In genomic region chr10:117535752-117536358, GRCh38 we compare ENCODE assay signal across 20 cellular contexts. TPM values are rescaled to one million over a fixed set of nuclear protein-coding genes. Genes with fewer than 3 reads are reported as not detected.
A peak's percentile ranks its signal among the peaks of the same experiment; 100 is the strongest.
DNase-seq lines count a peak whose midpoint lies in the region; FAIRE-seq and TF ChIP-seq lines count a peak whose summit lies in the region.
"Had no signal": no experiment of that assay in that cellular context is flagged by ENCODE, and none has a peak within 500 bp of the region (broad histone marks: within the 10 kb centered on the region; RNA-seq: fewer than 3 reads in every experiment).

No MANE protein-coding gene starts in this region.

- TF ChIP-seq POLR2A in sigmoid colon (IDR thresholded peaks at IDR 0.05) = no peak

- H3K9me3 Mint-ChIP-seq in HFFc6 = no peaks in the 10 kb centered on the region
- H3K9me3 Mint-ChIP-seq: activated T-cell treated with anti-CD3 and anti-CD28 coated beads, Interleukin-2, amount 50 U/mL, for 4 hours had no signal

- intact Hi-C loops in sigmoid colon (cut with DNase I) = loop anchor here (2.0 to 10.0 kb wide), 3 partner anchors 94 to 705 kb away; partner anchors contain the start of gene RAB11FIP2

- FAIRE-seq in small intestine (lab: Jason Lieb, UNC) = no peak
- FAIRE-seq: colon, islet of Langerhans had no signal

- H3K4me3 ChIP-seq in AG09309 (ENCODE audit: control insufficient read depth, low read depth, low read length) = peak overlapping the region; percentile 18
- peak overlapping the region; percentile 38; the same call in 1 of the 2 replicates for H3K4me3 ChIP-seq in HUES6 (ENCODE audit: low read depth, low read length)
- peak overlapping the region; percentile 26 for H3K4me3 ChIP-seq in fibroblast of mammary gland (ENCODE audit: control insufficient read depth, low read depth, low read length)
- peak overlapping the region in 3 of 4 donors; percentile 12 to 41 (median 33) for H3K4me3 ChIP-seq in sigmoid colon
- H3K4me3 ChIP-seq in small intestine (ENCODE audit: low read depth in 1 of 2, low read length in 2 of 2) = no peak overlapping the region
- H3K4me3 ChIP-seq: upper lobe of right lung had no signal

- H3K36me3 Mint-ChIP-seq in HFFc6 (ENCODE audit: low read depth) = no peaks in the 10 kb centered on the region

- DNase-seq in AG09309 (ENCODE audit: low read depth) = no peak
- no peak for DNase-seq in fibroblast of mammary gland (ENCODE audit: low read depth)
- no peak for DNase-seq in sigmoid colon
- no peak for DNase-seq in HFFc6
- DNase-seq in stimulated activated CD4-positive, alpha-beta T cell treated with anti-CD3 and anti-CD28 coated beads, Interleukin-4, amount 100 ng/mL, for 24 hours = no peak
- DNase-seq in small intestine = no peak
- DNase-seq in EL = no peak
- DNase-seq: activated T-cell treated with anti-CD3 and anti-CD28 coated beads, Interleukin-2, amount 50 U/mL, for 4 hours; BE2C; DMS79; foreskin keratinocyte; NCI-H1105; NCI-H2227 treated with DMSO at 0.1 percent for 48 hours; PC-3; spleen; upper lobe of right lung had no signal

- peaks cover 20% of the 10 kb centered on the region for H3K4me1 ChIP-seq in HUES6 (ENCODE audit: control insufficient read depth, insufficient read depth, low read length)
- H3K4me1 ChIP-seq in sigmoid colon = peaks cover 0 to 46% (median 35%) of the 10 kb centered on the region in 4 donors
- no peaks in the 10 kb centered on the region for H3K4me1 ChIP-seq in small intestine (ENCODE audit: control insufficient read depth in 2 of 2, insufficient read depth in 1 of 2, low read depth in 1 of 2, low read length in 1 of 2)
- H3K4me1 ChIP-seq: BE2C, foreskin keratinocyte had no signal

- no peak for TF ChIP-seq CTCF in AG09309 (IDR thresholded peaks at IDR 0.05; ENCODE audit: control insufficient read depth, insufficient read depth, low read depth, low read length, missing control alignments)
- TF ChIP-seq CTCF in fibroblast of mammary gland (conservative IDR thresholded peaks at IDR 0.05; ENCODE audit: control insufficient read depth, insufficient read depth, low read depth, low read length) = no peak
- no peak for TF ChIP-seq CTCF in sigmoid colon (IDR thresholded peaks at IDR 0.05)
- TF ChIP-seq CTCF in HFFc6 (IDR thresholded peaks at IDR 0.05) = no peak

- H3K4me1 Mint-ChIP-seq in HFFc6 (ENCODE audit: low read depth) = no peaks in the 10 kb centered on the region

- H3K27me3 ChIP-seq in HUES6 (ENCODE audit: control insufficient read depth, insufficient read depth, low read length) = peaks cover 100% of the 10 kb centered on the region
- peaks cover 61 to 100% (median 97%) of the 10 kb centered on the region in 3 donors for H3K27me3 ChIP-seq in sigmoid colon
- peaks cover 1 to 87% of the 10 kb centered on the region in 2 donors for H3K27me3 ChIP-seq in small intestine (ENCODE audit: control insufficient read depth in 2 of 2, insufficient read depth in 2 of 2, low read length in 2 of 2)

- 10 to 14% methylated on average over 16 of the region's 16 CpGs for WGBS in sigmoid colon, 2 donors
- WGBS in small intestine, 3 donors = 10 to 13% (median 12%) methylated on average over 16 of the region's 16 CpGs

- no peaks in the 10 kb centered on the region for H3K36me3 ChIP-seq in HUES6 (ENCODE audit: control insufficient read depth, insufficient read depth, low read length)
- no peaks in the 10 kb centered on the region for H3K36me3 ChIP-seq in sigmoid colon
- no peaks in the 10 kb centered on the region for H3K36me3 ChIP-seq in small intestine (ENCODE audit: control insufficient read depth in 2 of 2, insufficient read depth in 2 of 2, low read length in 2 of 2)
- H3K36me3 ChIP-seq: BE2C, spleen, upper lobe of right lung had no signal

- H3K4me3 Mint-ChIP-seq in HFFc6 = no peak overlapping the region
- H3K4me3 Mint-ChIP-seq: activated T-cell treated with anti-CD3 and anti-CD28 coated beads, Interleukin-2, amount 50 U/mL, for 4 hours had no signal

- no peak for TF ChIP-seq EP300 in sigmoid colon (IDR thresholded peaks at IDR 0.05)

- H3K9me3 ChIP-seq in HUES6 (ENCODE audit: control insufficient read depth, insufficient read depth, low read depth, low read length) (no peaks in the 10 kb centered on the region), sigmoid colon (no peaks in the 10 kb centered on the region), small intestine (ENCODE audit: control insufficient read depth, low read depth) (no peaks in the 10 kb centered on the region)
- H3K9me3 ChIP-seq: BE2C, spleen, upper lobe of right lung had no signal

- H3K27me3 Mint-ChIP-seq in HFFc6 (ENCODE audit: insufficient read depth) = peaks cover 52% of the 10 kb centered on the region

- no peak overlapping the region for H3K27ac ChIP-seq in HUES6 (ENCODE audit: low read depth, low read length)
- no peak overlapping the region for H3K27ac ChIP-seq in sigmoid colon
- H3K27ac ChIP-seq in small intestine (ENCODE audit: low read depth in 1 of 2, low read length in 1 of 2) = no peak overlapping the region
- H3K27ac ChIP-seq: foreskin keratinocyte, spleen, upper lobe of right lung had no signal

- H3K9ac ChIP-seq in HUES6 (ENCODE audit: low read length) = no peak overlapping the region

- H3K27ac Mint-ChIP-seq in HFFc6 = no peak overlapping the region

RNA-seq across cellular contexts. Expression of gene EMX2, which starts 6.7 kb away (rescaled TPM):
- total RNA-seq in sigmoid colon = under 1 TPM in 1 of 4 donors, not detected in 3; 0.36 TPM
- polyA plus RNA-seq in sigmoid colon (not detected), small intestine (under 1 TPM in 2 of 3 donors, not detected in 1; 0.04 to 0.45 TPM)
- not detected for total RNA-seq in HFFc6 (2021; fragmentation: NEBNext Ultra II Directional; extraction: Animal tissue kit (Norgen Biotek cat#: 25700))
- total RNA-seq: activated T-cell treated with anti-CD3 and anti-CD28 coated beads, Interleukin-2, amount 50 U/mL, for 4 hours; myocyte; PC-3; spleen; upper lobe of right lung had no signal

Comparison
In these comparisons a context has a peak if more than half of its experiments do, and no peak if none do; other contexts are left out.
1. H3K4me3 ChIP-seq: peak in AG09309 (single experiment), HUES6 (single experiment), fibroblast of mammary gland (single experiment) and sigmoid colon (3 of 4); none in small intestine (0 of 2).